8 cellular contexts compared by ENCODE assay signal in genomic region chr17:78168906-78169793, GRCh38. TPM values are rescaled to one million over a fixed set of nuclear protein-coding genes. Genes with fewer than 3 reads are reported as not detected.
A peak's percentile ranks its signal among the peaks of the same experiment; 100 is the strongest.
DNase-seq lines count a peak whose midpoint lies in the region; ATAC-seq and TF ChIP-seq lines count a peak whose summit lies in the region.

No MANE protein-coding gene starts in this region.

- no peaks in the 10 kb centered on the region for H3K27me3 Mint-ChIP-seq in activated CD8-positive, alpha-beta T cell treated with anti-CD3 and anti-CD28 coated beads for 36 hours
- no peaks in the 10 kb centered on the region for H3K27me3 Mint-ChIP-seq in effector memory CD8-positive, alpha-beta T cell
- H3K27me3 Mint-ChIP-seq in mesothelial cell of epicardium (ENCODE audit: low read depth): no peaks in the 10 kb centered on the region
- H3K27me3 Mint-ChIP-seq in stimulated activated memory B cell treated with anti-CD40 and anti-IgM and Interleukin-4, amounts not matched to agents 10 μg/mL and 1 μg/mL and 100 μg/mL, for 72 hours: no peaks in the 10 kb centered on the region

- no peaks in the 10 kb centered on the region for H3K9me3 Mint-ChIP-seq in activated CD8-positive, alpha-beta T cell treated with anti-CD3 and anti-CD28 coated beads for 36 hours
- H3K9me3 Mint-ChIP-seq in effector memory CD8-positive, alpha-beta T cell: no peaks in the 10 kb centered on the region
- H3K9me3 Mint-ChIP-seq in mesothelial cell of epicardium: no peaks in the 10 kb centered on the region
- H3K9me3 Mint-ChIP-seq in stimulated activated memory B cell treated with anti-CD40 and anti-IgM and Interleukin-4, amounts not matched to agents 10 μg/mL and 1 μg/mL and 100 μg/mL, for 72 hours: no peaks in the 10 kb centered on the region

- ATAC-seq in GM21526 (IDR thresholded peaks at IDR 0.05; ENCODE audit: low FRiP score, unreplicated experiment): peak; percentile 9
- peak; percentile 45 for ATAC-seq in activated CD8-positive, alpha-beta T cell treated with anti-CD3 and anti-CD28 coated beads for 36 hours
- ATAC-seq in effector memory CD8-positive, alpha-beta T cell (replicated peaks): peak; percentile 62
- ATAC-seq in stimulated activated memory B cell treated with anti-CD40 and anti-IgM and Interleukin-4, amounts not matched to agents 10 μg/mL and 1 μg/mL and 100 μg/mL, for 72 hours: peak; percentile 56

- H3K4me3 Mint-ChIP-seq in activated CD8-positive, alpha-beta T cell treated with anti-CD3 and anti-CD28 coated beads for 36 hours: peak overlapping the region; percentile 76
- peak overlapping the region; percentile 60 to 71 for H3K4me3 Mint-ChIP-seq in effector memory CD8-positive, alpha-beta T cell
- peak overlapping the region; percentile 70 for H3K4me3 Mint-ChIP-seq in mesothelial cell of epicardium
- H3K4me3 Mint-ChIP-seq in stimulated activated memory B cell treated with anti-CD40 and anti-IgM and Interleukin-4, amounts not matched to agents 10 μg/mL and 1 μg/mL and 100 μg/mL, for 72 hours: peak overlapping the region; percentile 88

- intact Hi-C loops in activated CD8-positive, alpha-beta T cell treated with anti-CD3 and anti-CD28 coated beads for 36 hours (cut with micrococcal nuclease): loop anchor here (5.0 kb wide), 1 partner anchor 57 kb away; no protein-coding TSS in a partner anchor

- CTCF ChIA-PET in activated CD8-positive, alpha-beta T cell treated with anti-CD3 and anti-CD28 coated beads for 36 hours (lab: Charles Lee): interaction anchor here (0.7 to 1.1 kb wide), 3 partner anchors 15 to 57 kb away, joined by 3 to 7 read pairs (median 3); no protein-coding TSS in a partner anchor

- peaks cover 30% of the 10 kb centered on the region for H3K36me3 Mint-ChIP-seq in activated CD8-positive, alpha-beta T cell treated with anti-CD3 and anti-CD28 coated beads for 36 hours (ENCODE audit: low read depth)
- H3K36me3 Mint-ChIP-seq in effector memory CD8-positive, alpha-beta T cell (ENCODE audit: insufficient read depth): peaks cover 21% of the 10 kb centered on the region
- H3K36me3 Mint-ChIP-seq in mesothelial cell of epicardium: peaks cover 9% of the 10 kb centered on the region
- H3K36me3 Mint-ChIP-seq in stimulated activated memory B cell treated with anti-CD40 and anti-IgM and Interleukin-4, amounts not matched to agents 10 μg/mL and 1 μg/mL and 100 μg/mL, for 72 hours: peaks cover 54% of the 10 kb centered on the region

- DNase-seq in COR-L47 (lab: John Stamatoyannopoulos, UW) (peak; percentile 30), NCI-H146 treated with DMSO at 0.1 percent for 48 hours (lab: John Stamatoyannopoulos, UW; ENCODE audit: unreplicated experiment) (peak; percentile 14), mesothelial cell of epicardium (ENCODE audit: low spot score in 2 of 2, unreplicated experiment in 2 of 2) (peak in 1 of 2 experiments; percentile 49), NCI-H1092 treated with DMSO at 0.1 percent for 48 hours (lab: John Stamatoyannopoulos, UW) (no peak)
- peak; percentile 71 for DNase-seq in activated CD8-positive, alpha-beta T cell treated with anti-CD3 and anti-CD28 coated beads for 36 hours
- DNase-seq in effector memory CD8-positive, alpha-beta T cell: peak in 2 of 3 experiments; percentile 35 to 39

- POLR2A ChIA-PET in activated CD8-positive, alpha-beta T cell treated with anti-CD3 and anti-CD28 coated beads for 36 hours (lab: Charles Lee): interaction anchor here (0.5 to 10.2 kb wide), 16 partner anchors 9 to 322 kb away, joined by 3 to 100 read pairs (median 4); partner anchors contain the start of genes AFMID, TK1 and TMC8

- peaks cover 45% of the 10 kb centered on the region for H3K4me1 Mint-ChIP-seq in activated CD8-positive, alpha-beta T cell treated with anti-CD3 and anti-CD28 coated beads for 36 hours (ENCODE audit: low read depth)
- peaks cover 26 to 35% of the 10 kb centered on the region in 2 donors for H3K4me1 Mint-ChIP-seq in effector memory CD8-positive, alpha-beta T cell (ENCODE audit: low read depth in 2 of 2)
- peaks cover 14% of the 10 kb centered on the region for H3K4me1 Mint-ChIP-seq in mesothelial cell of epicardium
- peaks cover 71% of the 10 kb centered on the region for H3K4me1 Mint-ChIP-seq in stimulated activated memory B cell treated with anti-CD40 and anti-IgM and Interleukin-4, amounts not matched to agents 10 μg/mL and 1 μg/mL and 100 μg/mL, for 72 hours

- no peak for TF ChIP-seq CTCF in activated CD8-positive, alpha-beta T cell treated with anti-CD3 and anti-CD28 coated beads for 36 hours (IDR thresholded peaks at IDR 0.05)
- TF ChIP-seq CTCF in mesothelial cell of epicardium (IDR thresholded peaks at IDR 0.05; ENCODE audit: unreplicated experiment): no peak

- H3K27ac Mint-ChIP-seq in activated CD8-positive, alpha-beta T cell treated with anti-CD3 and anti-CD28 coated beads for 36 hours: peak overlapping the region; percentile 64
- H3K27ac Mint-ChIP-seq in effector memory CD8-positive, alpha-beta T cell: peak overlapping the region; percentile 35 to 80
- H3K27ac Mint-ChIP-seq in mesothelial cell of epicardium: no peak overlapping the region
- peak overlapping the region; percentile 98 for H3K27ac Mint-ChIP-seq in stimulated activated memory B cell treated with anti-CD40 and anti-IgM and Interleukin-4, amounts not matched to agents 10 μg/mL and 1 μg/mL and 100 μg/mL, for 72 hours

RNA-seq across cellular contexts. Expression of gene SYNGR2, which starts 0.8 kb away (rescaled TPM):
- total RNA-seq in activated CD8-positive, alpha-beta T cell treated with anti-CD3 and anti-CD28 coated beads for 36 hours: 10 to 100 TPM; 92.6 to 95.1 TPM
- 47.7 to 52.7 TPM (median 52.0 TPM) in 3 replicates for total RNA-seq in mesothelial cell of epicardium

RNA-seq across cellular contexts. Expression of gene TK1, which starts 17.7 kb away (rescaled TPM):
- 100 to 1,000 TPM; 175 to 179 TPM for total RNA-seq in activated CD8-positive, alpha-beta T cell treated with anti-CD3 and anti-CD28 coated beads for 36 hours
- 23.3 to 25.7 TPM (median 23.3 TPM) in 3 replicates for total RNA-seq in mesothelial cell of epicardium

RNA-seq across cellular contexts. Expression of gene AFMID, which starts 18.0 kb away (rescaled TPM):
- total RNA-seq in activated CD8-positive, alpha-beta T cell treated with anti-CD3 and anti-CD28 coated beads for 36 hours: 10 to 100 TPM; 20.8 to 27.9 TPM
- 24.1 to 32.3 TPM (median 27.6 TPM) in 3 replicates for total RNA-seq in mesothelial cell of epicardium

RNA-seq across cellular contexts. Expression of gene C17orf99, which starts 23.0 kb away (rescaled TPM):
- under 1 TPM in 1 of 2 experiments, not detected in 1; 0.51 TPM for total RNA-seq in activated CD8-positive, alpha-beta T cell treated with anti-CD3 and anti-CD28 coated beads for 36 hours
- 0.16 TPM in 1 of 3 replicates, not detected in the others for total RNA-seq in mesothelial cell of epicardium

RNA-seq across cellular contexts. Expression of gene TMC8, which starts 38.6 kb away (rescaled TPM):
- 100 to 1,000 TPM; 182 to 197 TPM for total RNA-seq in activated CD8-positive, alpha-beta T cell treated with anti-CD3 and anti-CD28 coated beads for 36 hours
- total RNA-seq in mesothelial cell of epicardium: 0.60 to 1.2 TPM (median 1.1 TPM) in 3 replicates

Comparison
In these comparisons a context has a peak if more than half of its experiments do, and no peak if none do; other contexts are left out.
1. ATAC-seq: peak in every context shown above with its lines; median percentile 62 in effector memory CD8-positive, alpha-beta T cell; 56 in stimulated activated memory B cell treated with anti-CD40 and anti-IgM and Interleukin-4, amounts not matched to agents 10 μg/mL and 1 μg/mL and 100 μg/mL, for 72 hours; 45 in activated CD8-positive, alpha-beta T cell treated with anti-CD3 and anti-CD28 coated beads for 36 hours; 9 in GM21526.